ENCODE assay signal across 8 cellular contexts in genomic region chrX:69133561-69134542, GRCh38. TPM values are rescaled to one million over a fixed set of nuclear protein-coding genes. Genes with fewer than 3 reads are reported as not detected.
DNase-seq lines count a peak whose midpoint lies in the region; ATAC-seq and TF ChIP-seq lines count a peak whose summit lies in the region.

No MANE protein-coding gene starts in this region.

- peaks cover 14% of the 10 kb centered on the region for H3K4me1 ChIP-seq in mesenchymal stem cell (ENCODE audit: control insufficient read depth, insufficient read depth, low read depth, low read length)
- no peaks in the 10 kb centered on the region for H3K4me1 ChIP-seq in MM.1S (ENCODE audit: low read length)

- H3K4me2 ChIP-seq in mesenchymal stem cell (ENCODE audit: low read length, poor library complexity, severe bottlenecking) (no peak overlapping the region), MM.1S (ENCODE audit: low read depth, low read length) (no peak overlapping the region)

- no peaks in the 10 kb centered on the region for H4K20me1 ChIP-seq in MM.1S (ENCODE audit: insufficient read depth, low read length)

- H3K79me2 ChIP-seq in MM.1S (ENCODE audit: low read length), result no peaks in the 10 kb centered on the region

- TF ChIP-seq CTCF in LNCaP clone FGC (IDR thresholded peaks at IDR 0.05; ENCODE audit: control insufficient read depth, extremely low read depth, insufficient read depth), result peak; percentile 55
- TF ChIP-seq CTCF in brain microvascular endothelial cell (IDR thresholded peaks at IDR 0.05; ENCODE audit: low read depth, low read length, missing control alignments), result peak; percentile 77
- no peak for TF ChIP-seq CTCF in MM.1S (IDR thresholded peaks at IDR 0.05; ENCODE audit: low read length)

- H3K27ac ChIP-seq in brain microvascular endothelial cell (no peak overlapping the region), mesenchymal stem cell (ENCODE audit: low read length, poor library complexity, severe bottlenecking) (no peak overlapping the region), MM.1S (ENCODE audit: low read length) (no peak overlapping the region)

- H2AFZ ChIP-seq in mesenchymal stem cell (ENCODE audit: low read depth, low read length), result no peak overlapping the region
- H2AFZ ChIP-seq in MM.1S (ENCODE audit: low read length), result no peak overlapping the region

- no peak overlapping the region for H2BK5ac ChIP-seq in mesenchymal stem cell (ENCODE audit: low read depth, low read length, poor library complexity, severe bottlenecking)

- no peak overlapping the region for H3K4ac ChIP-seq in mesenchymal stem cell (ENCODE audit: low read depth in 1 of 2, low read length in 2 of 2)

- H2BK15ac ChIP-seq in mesenchymal stem cell (ENCODE audit: low read depth, poor library complexity, severe bottlenecking), result peak overlapping the region; percentile 23

- no peak overlapping the region for H3K14ac ChIP-seq in mesenchymal stem cell (ENCODE audit: low read length in 2 of 2)

- H3K9me2 ChIP-seq in MM.1S (replicated peaks; ENCODE audit: insufficient read depth, low read length), result no peaks in the 10 kb centered on the region

- H3K36me3 ChIP-seq in brain microvascular endothelial cell (replicated peaks) (no peaks in the 10 kb centered on the region), mesenchymal stem cell (ENCODE audit: control insufficient read depth in 1 of 2, insufficient read depth in 2 of 2, low read depth in 1 of 2, low read length in 2 of 2) (no peaks in the 10 kb centered on the region), MM.1S (replicated peaks; ENCODE audit: insufficient read depth, low read length) (no peaks in the 10 kb centered on the region)

- no peaks in the 10 kb centered on the region for H3K79me1 ChIP-seq in mesenchymal stem cell (replicated peaks; ENCODE audit: low read length, poor library complexity, severe bottlenecking)

- peak; percentile 9 for DNase-seq in DMS53 treated with DMSO at 0.1 percent for 48 hours (lab: John Stamatoyannopoulos, UW; ENCODE audit: unreplicated experiment)
- DNase-seq in LNCaP clone FGC (ENCODE audit: low read depth), result peak; percentile 46
- DNase-seq in brain microvascular endothelial cell, result peak; percentile 55
- DNase-seq in mesenchymal stem cell, result peak; percentile 83
- DNase-seq in superior temporal gyrus (ENCODE audit: extremely low spot score), result no peak
- no peak for DNase-seq in MM.1S
- DNase-seq in GM19240 (ENCODE audit: insufficient read length, low spot score), result no peak

- no peak overlapping the region for H2BK120ac ChIP-seq in mesenchymal stem cell (ENCODE audit: low read depth, low read length)

- peak overlapping the region; percentile 68 for H4K91ac ChIP-seq in mesenchymal stem cell (ENCODE audit: low read length)

- H3K4me3 ChIP-seq in LNCaP clone FGC (ENCODE audit: low read depth, low read length) (no peak overlapping the region), brain microvascular endothelial cell (ENCODE audit: low read depth, low read length) (no peak overlapping the region), mesenchymal stem cell (ENCODE audit: insufficient read depth in 1 of 2, low read depth in 1 of 2, low read length in 2 of 2) (no peak overlapping the region), MM.1S (ENCODE audit: low read length) (no peak overlapping the region)

- H3K18ac ChIP-seq in mesenchymal stem cell (ENCODE audit: low read depth in 1 of 2, low read length in 2 of 2), result peak overlapping the region in 1 of 2 experiments; percentile 66

- H2AK5ac ChIP-seq in mesenchymal stem cell (ENCODE audit: low read length, severe bottlenecking), result no peak overlapping the region

- H3K27me3 ChIP-seq in brain microvascular endothelial cell (replicated peaks) (no peaks in the 10 kb centered on the region), mesenchymal stem cell (ENCODE audit: control insufficient read depth in 1 of 2, insufficient read depth in 1 of 2, low read length in 2 of 2) (peaks cover 0 to 76% of the 10 kb centered on the region in 2 experiments), MM.1S (replicated peaks; ENCODE audit: insufficient read depth, low read length) (no peaks in the 10 kb centered on the region)

- peak overlapping the region; percentile 23 for H4K8ac ChIP-seq in mesenchymal stem cell (ENCODE audit: low read length)

- H3K9me3 ChIP-seq in mesenchymal stem cell (ENCODE audit: control insufficient read depth, low read length) (no peaks in the 10 kb centered on the region), MM.1S (replicated peaks; ENCODE audit: insufficient read depth, low read length) (no peaks in the 10 kb centered on the region)

- 44% methylated on average over 7 of the region's 9 CpGs for WGBS in mesenchymal stem cell

- no peak for ATAC-seq in HG03039 (IDR thresholded peaks at IDR 0.05; ENCODE audit: unreplicated experiment)

- H3F3A ChIP-seq in MM.1S (ENCODE audit: insufficient read depth, low read length), result no peaks in the 10 kb centered on the region

- in situ Hi-C loops in brain microvascular endothelial cell (cut with HindIII; ENCODE audit: low pct_ligation_motif_present, low sequenced_read_pairs), result no loop called here

- no peak overlapping the region for H3K23ac ChIP-seq in mesenchymal stem cell (ENCODE audit: low read length in 2 of 2)

- peak overlapping the region in 1 of 2 experiments; percentile 10 for H2BK12ac ChIP-seq in mesenchymal stem cell (ENCODE audit: low read length in 2 of 2)

- H3K9ac ChIP-seq in mesenchymal stem cell (ENCODE audit: low read length) (no peak overlapping the region), MM.1S (ENCODE audit: low read length) (no peak overlapping the region)

RNA-seq across cellular contexts. Expression of gene PJA1, which starts 31.4 kb away (rescaled TPM):
- polyA plus RNA-seq in mesenchymal stem cell (2013, experiment 1 of 2), result 40.5 TPM
- 38.9 TPM for polyA plus RNA-seq in mesenchymal stem cell (2013, experiment 2 of 2)

Comparison
In these comparisons a context has a peak if more than half of its experiments do, and no peak if none do; other contexts are left out.
1. DNase-seq: peak in DMS53 treated with DMSO at 0.1 percent for 48 hours (single experiment), LNCaP clone FGC (single experiment), brain microvascular endothelial cell (single experiment) and mesenchymal stem cell (single experiment); none in superior temporal gyrus (single experiment), MM.1S (single experiment) and GM19240 (single experiment).